Comparison of ENCODE assay signal across 17 cellular contexts in the genomic region with DNA sequence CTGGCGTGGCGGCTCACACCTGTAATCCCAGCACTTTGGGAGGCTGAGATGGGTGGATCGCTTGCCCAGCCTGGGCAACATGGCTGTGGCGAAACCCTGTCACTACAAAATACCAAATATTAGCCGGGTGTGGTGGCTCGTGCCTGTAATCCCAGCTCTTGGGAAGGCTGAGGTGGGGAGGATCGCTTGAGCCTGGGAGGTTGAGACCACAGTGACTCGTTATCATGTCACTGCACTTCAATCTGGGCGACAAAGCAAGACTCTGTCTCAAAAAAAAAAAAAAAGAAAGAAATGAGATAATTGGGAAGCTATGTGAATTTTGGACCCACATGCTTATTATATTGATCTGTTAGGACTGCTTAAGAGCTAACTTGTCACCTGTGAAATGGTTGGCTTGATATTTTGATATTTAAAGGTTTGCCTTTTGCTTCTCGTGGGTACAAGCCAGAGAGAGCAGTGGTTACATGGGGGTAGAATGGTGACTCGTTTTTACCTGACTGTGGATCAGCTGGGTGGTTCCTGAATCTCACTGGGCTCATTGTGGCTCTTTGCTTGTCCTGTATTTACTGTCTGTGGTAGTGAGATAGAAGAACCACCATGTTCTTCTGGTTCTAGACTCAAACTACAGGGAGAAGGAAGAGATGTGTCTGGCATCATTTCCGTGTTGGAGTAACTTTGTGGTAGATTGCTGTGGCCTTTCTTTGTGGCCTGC. TPM values are rescaled to one million over a fixed set of nuclear protein-coding genes. Genes with fewer than 3 reads are reported as not detected.
DNase-seq lines count a peak whose midpoint lies in the region; ATAC-seq and TF ChIP-seq lines count a peak whose summit lies in the region.
"Had no signal": no experiment of that assay in that cellular context is flagged by ENCODE, and none has a peak within 500 bp of the region (broad histone marks: within the 10 kb centered on the region; RNA-seq: fewer than 3 reads in every experiment).

No MANE protein-coding gene starts in this region.

- peaks cover 20% of the 10 kb centered on the region for H3K4me1 Mint-ChIP-seq in activated T-cell treated with anti-CD3 and anti-CD28 coated beads, Interleukin-2, amount 50 U/mL, for 72 hours (ENCODE audit: low read depth)
- peaks cover 18% of the 10 kb centered on the region for H3K4me1 Mint-ChIP-seq in activated T-cell treated with anti-CD3 and anti-CD28 coated beads, Interleukin-2, amount 50 U/mL, for 24 hours (ENCODE audit: low read depth)
- H3K4me1 Mint-ChIP-seq in stimulated activated naive CD8-positive, alpha-beta T cell treated with anti-CD3 and anti-CD28 coated beads, Interleukin-15, Interleukin-2, amounts not matched to agents 100 ng/mL and 50 ng/mL, for 24 hours (ENCODE audit: low read depth): peaks cover 35% of the 10 kb centered on the region

- ATAC-seq in activated T-cell treated with anti-CD3 and anti-CD28 coated beads, Interleukin-2, amount 50 U/mL, for 72 hours (replicated peaks in 1 of 2): peak; percentile 89 to 94
- peak; percentile 49 for ATAC-seq in foreskin keratinocyte
- ATAC-seq: activated T-cell treated with anti-CD3 and anti-CD28 coated beads, Interleukin-2, amount 50 U/mL, for 4 hours; upper lobe of right lung had no signal

- no peaks in the 10 kb centered on the region for H3K4me1 ChIP-seq in foreskin keratinocyte

- no peak overlapping the region for H3K27ac Mint-ChIP-seq in activated T-cell treated with anti-CD3 and anti-CD28 coated beads, Interleukin-2, amount 50 U/mL, for 72 hours
- no peak overlapping the region for H3K27ac Mint-ChIP-seq in activated T-cell treated with anti-CD3 and anti-CD28 coated beads, Interleukin-2, amount 50 U/mL, for 24 hours
- peak overlapping the region; percentile 58 for H3K27ac Mint-ChIP-seq in stimulated activated naive CD8-positive, alpha-beta T cell treated with anti-CD3 and anti-CD28 coated beads, Interleukin-15, Interleukin-2, amounts not matched to agents 100 ng/mL and 50 ng/mL, for 24 hours
- H3K27ac Mint-ChIP-seq: activated CD4-positive, alpha-beta T cell treated with anti-CD3 and anti-CD28 coated beads, Interleukin-2, amount 10 ng/mL, durations not matched to agents 7 days and 5 days had no signal

- H3K27ac ChIP-seq in RWPE1: peak overlapping the region; percentile 8; the same call in 1 of the 2 replicates
- peak overlapping the region; percentile 38 for H3K27ac ChIP-seq in foreskin keratinocyte
- H3K27ac ChIP-seq: Peyer's patch, upper lobe of right lung had no signal

- no peaks in the 10 kb centered on the region for H3K9me3 Mint-ChIP-seq in activated T-cell treated with anti-CD3 and anti-CD28 coated beads, Interleukin-2, amount 50 U/mL, for 72 hours
- no peaks in the 10 kb centered on the region for H3K9me3 Mint-ChIP-seq in activated T-cell treated with anti-CD3 and anti-CD28 coated beads, Interleukin-2, amount 50 U/mL, for 24 hours
- H3K9me3 Mint-ChIP-seq in stimulated activated naive CD8-positive, alpha-beta T cell treated with anti-CD3 and anti-CD28 coated beads, Interleukin-15, Interleukin-2, amounts not matched to agents 100 ng/mL and 50 ng/mL, for 24 hours: no peaks in the 10 kb centered on the region
- H3K9me3 Mint-ChIP-seq: activated CD4-positive, alpha-beta T cell treated with anti-CD3 and anti-CD28 coated beads, Interleukin-2, amount 10 ng/mL, durations not matched to agents 7 days and 5 days; activated T-cell treated with anti-CD3 and anti-CD28 coated beads, Interleukin-2, amount 50 U/mL, for 4 hours; CD8-positive, alpha-beta memory T cell had no signal

- DNase-seq in activated T-cell treated with anti-CD3 and anti-CD28 coated beads, Interleukin-2, amount 50 U/mL, for 72 hours: peak; percentile 8 to 27
- DNase-seq in activated T-cell treated with anti-CD3 and anti-CD28 coated beads, Interleukin-2, amount 50 U/mL, for 24 hours: no peak
- no peak for DNase-seq in RWPE1 (ENCODE audit: low spot score)
- DNase-seq in foreskin keratinocyte: peak in 1 of 2 donors; percentile 23
- DNase-seq in NCI-H345 treated with DMSO at 0.1 percent for 48 hours (lab: John Stamatoyannopoulos, UW; ENCODE audit: unreplicated experiment): no peak
- DNase-seq in NCI-H2081 treated with DMSO at 0.1 percent for 48 hours (lab: John Stamatoyannopoulos, UW): no peak
- DNase-seq in UCSD-AML1 (lab: John Stamatoyannopoulos, UW; ENCODE audit: unreplicated experiment): no peak
- DNase-seq: activated CD4-positive, alpha-beta T cell treated with anti-CD3 and anti-CD28 coated beads, Interleukin-2, amount 10 ng/mL, durations not matched to agents 7 days and 5 days; activated T-cell treated with anti-CD3 and anti-CD28 coated beads, Interleukin-2, amount 50 U/mL, for 4 hours; CD8-positive, alpha-beta memory T cell; erythroblast; KBM-7; NCI-H1436 treated with DMSO at 0.1 percent for 48 hours; NCI-H510A; Peyer's patch; upper lobe of right lung had no signal

- CTCF ChIA-PET in RWPE1 (lab: Yijun Ruan, JAX): no interaction called here

- peaks cover 0 to 3% of the 10 kb centered on the region in 2 donors for H3K36me3 Mint-ChIP-seq in activated T-cell treated with anti-CD3 and anti-CD28 coated beads, Interleukin-2, amount 50 U/mL, for 72 hours (ENCODE audit: insufficient read depth in 2 of 2)
- no peaks in the 10 kb centered on the region for H3K36me3 Mint-ChIP-seq in activated T-cell treated with anti-CD3 and anti-CD28 coated beads, Interleukin-2, amount 50 U/mL, for 24 hours (ENCODE audit: low read depth)
- no peaks in the 10 kb centered on the region for H3K36me3 Mint-ChIP-seq in stimulated activated naive CD8-positive, alpha-beta T cell treated with anti-CD3 and anti-CD28 coated beads, Interleukin-15, Interleukin-2, amounts not matched to agents 100 ng/mL and 50 ng/mL, for 24 hours (ENCODE audit: low read depth)
- H3K36me3 Mint-ChIP-seq: CD8-positive, alpha-beta memory T cell had no signal

- H3K27me3 ChIP-seq in foreskin keratinocyte: no peaks in the 10 kb centered on the region
- H3K27me3 ChIP-seq: Peyer's patch, upper lobe of right lung had no signal

- peaks cover 28% of the 10 kb centered on the region for H3K27me3 Mint-ChIP-seq in activated T-cell treated with anti-CD3 and anti-CD28 coated beads, Interleukin-2, amount 50 U/mL, for 72 hours (ENCODE audit: low read depth)
- peaks cover 14% of the 10 kb centered on the region for H3K27me3 Mint-ChIP-seq in activated T-cell treated with anti-CD3 and anti-CD28 coated beads, Interleukin-2, amount 50 U/mL, for 24 hours
- H3K27me3 Mint-ChIP-seq in stimulated activated naive CD8-positive, alpha-beta T cell treated with anti-CD3 and anti-CD28 coated beads, Interleukin-15, Interleukin-2, amounts not matched to agents 100 ng/mL and 50 ng/mL, for 24 hours: peaks cover 29% of the 10 kb centered on the region

- no peak for TF ChIP-seq CTCF in RWPE1 (conservative IDR thresholded peaks at IDR 0.05; ENCODE audit: low read depth)
- no peak for TF ChIP-seq CTCF in foreskin keratinocyte (conservative IDR thresholded peaks at IDR 0.05)

- H3K4me3 Mint-ChIP-seq in activated T-cell treated with anti-CD3 and anti-CD28 coated beads, Interleukin-2, amount 50 U/mL, for 72 hours: no peak overlapping the region
- H3K4me3 Mint-ChIP-seq in activated T-cell treated with anti-CD3 and anti-CD28 coated beads, Interleukin-2, amount 50 U/mL, for 24 hours: no peak overlapping the region
- no peak overlapping the region for H3K4me3 Mint-ChIP-seq in stimulated activated naive CD8-positive, alpha-beta T cell treated with anti-CD3 and anti-CD28 coated beads, Interleukin-15, Interleukin-2, amounts not matched to agents 100 ng/mL and 50 ng/mL, for 24 hours
- H3K4me3 Mint-ChIP-seq: activated CD4-positive, alpha-beta T cell treated with anti-CD3 and anti-CD28 coated beads, Interleukin-2, amount 10 ng/mL, durations not matched to agents 7 days and 5 days; activated T-cell treated with anti-CD3 and anti-CD28 coated beads, Interleukin-2, amount 50 U/mL, for 4 hours; CD8-positive, alpha-beta memory T cell had no signal

- POLR2A ChIA-PET in RWPE1 (lab: Yijun Ruan, JAX; ENCODE audit: low non-redundant PET): no interaction called here

RNA-seq across cellular contexts. Expression of a gene that starts 28.9 kb away (rescaled TPM):
- total RNA-seq in activated T-cell treated with anti-CD3 and anti-CD28 coated beads, Interleukin-2, amount 50 U/mL, for 72 hours: 10 to 100 TPM; 10.2 to 14.5 TPM
- total RNA-seq in foreskin keratinocyte: 46.6 and 59.7 TPM in 2 replicates
- 7.8 and 8.0 TPM in 2 replicates for polyA plus RNA-seq in foreskin keratinocyte

Comparison
In these comparisons a context has a peak if more than half of its experiments do, and no peak if none do; other contexts are left out.
1. DNase-seq: peak in activated T-cell treated with anti-CD3 and anti-CD28 coated beads, Interleukin-2, amount 50 U/mL, for 72 hours (2 of 2); none in activated T-cell treated with anti-CD3 and anti-CD28 coated beads, Interleukin-2, amount 50 U/mL, for 24 hours (single experiment), RWPE1 (single experiment), NCI-H345 treated with DMSO at 0.1 percent for 48 hours (single experiment), NCI-H2081 treated with DMSO at 0.1 percent for 48 hours (single experiment) and UCSD-AML1 (single experiment).